ENCODE assay signal across 25 cellular contexts in the genomic region with DNA sequence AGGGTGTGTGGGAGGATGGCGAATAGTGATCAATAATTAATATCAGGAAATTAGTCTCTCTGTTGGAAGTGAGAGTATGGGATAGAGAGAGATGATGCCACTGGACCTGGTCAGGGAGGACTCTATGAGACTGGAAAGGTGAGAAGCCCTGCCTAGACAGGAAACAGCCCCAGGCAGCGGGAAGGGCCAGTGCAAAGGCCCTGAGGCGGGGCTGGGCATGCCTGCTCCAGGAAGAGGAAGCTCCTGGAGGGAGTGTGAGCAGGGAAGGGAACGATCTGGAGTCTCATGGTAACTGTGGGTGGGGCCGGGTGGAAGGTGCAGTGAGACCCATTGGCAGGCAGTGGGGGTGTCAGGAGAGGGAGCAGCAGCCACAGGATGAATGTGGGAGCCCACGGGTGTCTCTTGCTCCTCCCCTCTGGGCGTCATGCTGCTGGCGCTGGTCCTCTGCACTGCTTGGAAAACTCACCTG. TPM values are rescaled to one million over a fixed set of nuclear protein-coding genes. Genes with fewer than 3 reads are reported as not detected.
DNase-seq lines count a peak whose midpoint lies in the region; ATAC-seq and TF ChIP-seq lines count a peak whose summit lies in the region.
"Had no signal": no experiment of that assay in that cellular context is flagged by ENCODE, and none has a peak within 500 bp of the region (broad histone marks: within the 10 kb centered on the region; RNA-seq: fewer than 3 reads in every experiment).

No MANE protein-coding gene starts in this region.

- TF ChIP-seq CTCF in mammary epithelial cell (conservative IDR thresholded peaks at IDR 0.05 in 1 of 2, IDR thresholded peaks at IDR 0.05 in 1 of 2; ENCODE audit: extremely low read depth in 1 of 2, insufficient read depth in 1 of 2, low read depth in 1 of 2, low read length in 2 of 2) = no peak
- TF ChIP-seq CTCF in psoas muscle (IDR thresholded peaks at IDR 0.05) = no peak

- peaks cover 10 to 11% of the 10 kb centered on the region in 2 donors for H3K4me1 Mint-ChIP-seq in immature natural killer cell

- H3K9ac ChIP-seq in mammary epithelial cell (ENCODE audit: insufficient read depth, low read length) = no peak overlapping the region
- no peak overlapping the region for H3K9ac ChIP-seq in trophoblast cell (ENCODE audit: low read length)

- dilution Hi-C loops in mammary epithelial cell (cut with HindIII; ENCODE audit: low sequenced_read_pairs) = no loop called here

- no peak overlapping the region for H4K12ac ChIP-seq in trophoblast cell (ENCODE audit: low read depth, low read length)

- H4K8ac ChIP-seq in trophoblast cell (ENCODE audit: low read depth, low read length) = no peak overlapping the region

- H3K4me2 ChIP-seq in mammary epithelial cell (ENCODE audit: insufficient read depth, low read depth, low read length) (no peak overlapping the region), trophoblast cell (ENCODE audit: low read length) (no peak overlapping the region)

- H3K4me3 Mint-ChIP-seq in immature natural killer cell = peak overlapping the region in 4 of 5 donors; percentile 35 to 65 (median 48)
- H3K4me3 Mint-ChIP-seq: activated naive CD8-positive, alpha-beta T cell treated with anti-CD3 and anti-CD28 coated beads, Interleukin-2, amount 10 ng/mL, durations not matched to agents 7 days and 5 days; CD4-positive, CD25-positive, alpha-beta regulatory T cell; stimulated activated naive B cell treated with anti-CD40 and anti-IgM and Interleukin-4, amounts not matched to agents 10 μg/mL and 1 μg/mL and 100 μg/mL, for 72 hours had no signal

- no peak overlapping the region for H2BK5ac ChIP-seq in trophoblast cell (ENCODE audit: low read depth, low read length, poor library complexity)

- H3K27ac Mint-ChIP-seq in immature natural killer cell = no peak overlapping the region
- H3K27ac Mint-ChIP-seq: activated naive CD8-positive, alpha-beta T cell treated with anti-CD3 and anti-CD28 coated beads, Interleukin-2, amount 10 ng/mL, durations not matched to agents 7 days and 5 days; stimulated activated naive B cell treated with anti-CD40 and anti-IgM and Interleukin-4, amounts not matched to agents 10 μg/mL and 1 μg/mL and 100 μg/mL, for 72 hours had no signal

- H3K36me3 Mint-ChIP-seq in immature natural killer cell = no peaks in the 10 kb centered on the region
- H3K36me3 Mint-ChIP-seq: activated naive CD8-positive, alpha-beta T cell treated with anti-CD3 and anti-CD28 coated beads, Interleukin-2, amount 10 ng/mL, durations not matched to agents 7 days and 5 days; CD4-positive, CD25-positive, alpha-beta regulatory T cell; stimulated activated naive B cell treated with anti-CD40 and anti-IgM and Interleukin-4, amounts not matched to agents 10 μg/mL and 1 μg/mL and 100 μg/mL, for 72 hours had no signal

- H3K27me3 ChIP-seq in mammary epithelial cell (ENCODE audit: insufficient read depth, low read length) = no peaks in the 10 kb centered on the region
- no peaks in the 10 kb centered on the region for H3K27me3 ChIP-seq in trophoblast cell (ENCODE audit: insufficient read depth, low read length)
- no peaks in the 10 kb centered on the region for H3K27me3 ChIP-seq in psoas muscle (ENCODE audit: insufficient read depth in 3 of 3, low read length in 2 of 3)
- H3K27me3 ChIP-seq: ascending aorta had no signal

- WGBS in mammary epithelial cell (ENCODE audit: low coverage, missing lambda C conversion rate) = 56% methylated on average over 6 of the region's 8 CpGs
- WGBS in trophoblast cell (ENCODE audit: extremely low coverage, insufficient coverage, insufficient read length) = no CpG with 5 or more reads among the region's 8 CpGs
- WGBS in psoas muscle, 3 donors = 86 to 87% (median 86%) methylated on average over 8 of the region's 8 CpGs

- no peak overlapping the region for H2AK5ac ChIP-seq in trophoblast cell (ENCODE audit: low read length)

- DNase-seq in LoVo (ENCODE audit: low spot score) = peak; percentile 22
- no peak for DNase-seq in mammary epithelial cell
- no peak for DNase-seq in immature natural killer cell
- DNase-seq in trophoblast cell = peak; percentile 31 to 71
- no peak for DNase-seq in psoas muscle
- DNase-seq in activated CD4-positive, CD25-positive, alpha-beta regulatory T cell treated with anti-CD3 and anti-CD28 coated beads, Interleukin-2, amount 50 U/mL, for 72 hours = no peak
- no peak for DNase-seq in activated gamma-delta T cell treated with Interleukin-2 at 50 U/mL for 16 hours
- DNase-seq: activated effector memory CD4-positive, alpha-beta T cell treated with anti-CD3 and anti-CD28 coated beads, Interleukin-2, amount 50 U/mL, for 16 hours; activated naive CD8-positive, alpha-beta T cell treated with anti-CD3 and anti-CD28 coated beads, Interleukin-2, amount 10 ng/mL, durations not matched to agents 7 days and 5 days; activated T-cell treated with anti-CD3 and anti-CD28 coated beads for 4 hours; caudate nucleus; CD4-positive, CD25-positive, alpha-beta regulatory T cell; NCI-H1048; NCI-H187 treated with DMSO at 0.1 percent for 48 hours; NCI-H524 treated with DMSO at 0.1 percent for 48 hours; stimulated activated CD4-positive, alpha-beta T cell treated with anti-CD3 and anti-CD28 coated beads, Interleukin-15, amount 100 ng/mL, for 24 hours; stimulated activated naive B cell treated with anti-CD40 and anti-IgM and Interleukin-4, amounts not matched to agents 10 μg/mL and 1 μg/mL and 100 μg/mL, for 72 hours had no signal

- peaks cover 40% of the 10 kb centered on the region for H3K4me1 ChIP-seq in mammary epithelial cell (ENCODE audit: insufficient read depth, low read length)
- H3K4me1 ChIP-seq in trophoblast cell (ENCODE audit: control insufficient read depth in 1 of 2, insufficient read depth in 2 of 2, low read length in 2 of 2) = peaks cover 24 to 26% of the 10 kb centered on the region in 2 experiments
- H3K4me1 ChIP-seq in psoas muscle = peaks cover 50% of the 10 kb centered on the region

- H3K9me3 ChIP-seq in mammary epithelial cell (replicated peaks; ENCODE audit: insufficient read depth, low read length) = no peaks in the 10 kb centered on the region
- peaks cover 3% of the 10 kb centered on the region for H3K9me3 ChIP-seq in trophoblast cell (ENCODE audit: insufficient read depth, low read depth, low read length)
- no peaks in the 10 kb centered on the region for H3K9me3 ChIP-seq in psoas muscle
- H3K9me3 ChIP-seq: ascending aorta, prostate gland had no signal

- no peak overlapping the region for H2BK12ac ChIP-seq in trophoblast cell (ENCODE audit: low read length)

- no peak overlapping the region for H3K4ac ChIP-seq in trophoblast cell (ENCODE audit: low read depth, low read length)

- H3K79me1 ChIP-seq in trophoblast cell (ENCODE audit: low read length) = peaks cover 7% of the 10 kb centered on the region

- no peak overlapping the region for H4K91ac ChIP-seq in trophoblast cell (ENCODE audit: low read depth, low read length)

- no TSS peak for BruUV-seq in mammary epithelial cell (replicated peaks; lab: Mats Ljungman, UMichigan)

- H3K4me3 ChIP-seq in mammary epithelial cell (replicated peaks in 1 of 3; ENCODE audit: insufficient read depth in 1 of 3, low read depth in 2 of 3, low read length in 3 of 3) = no peak overlapping the region
- H3K4me3 ChIP-seq in trophoblast cell (ENCODE audit: low read depth, low read length) = no peak overlapping the region
- no peak overlapping the region for H3K4me3 ChIP-seq in psoas muscle
- H3K4me3 ChIP-seq: ascending aorta, GM12878, prostate gland had no signal

- H3K79me2 ChIP-seq in mammary epithelial cell (ENCODE audit: insufficient read depth, low read length) = peaks cover 31% of the 10 kb centered on the region
- H3K79me2 ChIP-seq in trophoblast cell (ENCODE audit: control insufficient read depth, insufficient read depth, low read length, poor library complexity) = peaks cover 7% of the 10 kb centered on the region

- H2BK120ac ChIP-seq in trophoblast cell (ENCODE audit: insufficient read depth, low read length, poor library complexity) = no peak overlapping the region

- intact Hi-C loops in mammary epithelial cell (cut with micrococcal nuclease) (no loop called here), psoas muscle (cut with DNase I) (loop anchor here in 1 of 2 donors (5.0 to 10.0 kb wide), 2 partner anchors 277 to 485 kb away; a partner anchor contains a TSS)

- H3K23ac ChIP-seq in trophoblast cell (ENCODE audit: low read length) = no peak overlapping the region

- H3K36me3 ChIP-seq in mammary epithelial cell (ENCODE audit: insufficient read depth, low read length) (peaks cover 5% of the 10 kb centered on the region), trophoblast cell (ENCODE audit: control insufficient read depth in 1 of 2, insufficient read depth in 2 of 2, low read length in 2 of 2) (peaks cover 0 to 4% of the 10 kb centered on the region in 2 experiments), psoas muscle (ENCODE audit: insufficient read depth in 1 of 2, low read depth in 1 of 2) (no peaks in the 10 kb centered on the region)
- H3K36me3 ChIP-seq: prostate gland had no signal

- CTCF ChIA-PET in mammary epithelial cell (lab: Charles Lee; ENCODE audit: low non-redundant PET) = no interaction called here

- in situ Hi-C loops in mammary epithelial cell (cut with MboI; ENCODE audit: low sequenced_read_pairs in 2 of 2) = loop anchor here in 1 of 2 donors (25.0 kb wide), 1 partner anchor 1252 kb away; no protein-coding TSS in a partner anchor

- H3K18ac ChIP-seq in trophoblast cell (ENCODE audit: low read length) = no peak overlapping the region

- no peak overlapping the region for H3K14ac ChIP-seq in trophoblast cell (ENCODE audit: low read length)

- peaks cover 0 to 6% (median 2%) of the 10 kb centered on the region in 3 donors for H3K27me3 Mint-ChIP-seq in immature natural killer cell (ENCODE audit: low read depth in 3 of 3)

- peak overlapping the region; percentile 66 for H2AFZ ChIP-seq in mammary epithelial cell (ENCODE audit: low read depth, low read length)
- no peak overlapping the region for H2AFZ ChIP-seq in trophoblast cell (ENCODE audit: insufficient read depth, low read length, poor library complexity)

- no peak overlapping the region for H3K27ac ChIP-seq in mammary epithelial cell (ENCODE audit: insufficient read depth, low read depth, low read length)
- H3K27ac ChIP-seq in trophoblast cell (ENCODE audit: low read depth, low read length) = no peak overlapping the region
- no peak overlapping the region for H3K27ac ChIP-seq in psoas muscle
- H3K27ac ChIP-seq: prostate gland had no signal

- no peaks in the 10 kb centered on the region for H3K9me3 Mint-ChIP-seq in immature natural killer cell
- H3K9me3 Mint-ChIP-seq: activated naive CD8-positive, alpha-beta T cell treated with anti-CD3 and anti-CD28 coated beads, Interleukin-2, amount 10 ng/mL, durations not matched to agents 7 days and 5 days; CD4-positive, CD25-positive, alpha-beta regulatory T cell had no signal

- no peak for ATAC-seq in psoas muscle
- ATAC-seq: GM12878; stimulated activated naive B cell treated with anti-CD40 and anti-IgM and Interleukin-4, amounts not matched to agents 10 μg/mL and 1 μg/mL and 100 μg/mL, for 72 hours had no signal

- no peaks in the 10 kb centered on the region for H4K20me1 ChIP-seq in mammary epithelial cell (ENCODE audit: insufficient read depth, low read length)

RNA-seq across cellular contexts. Expression of a gene that starts 1.8 kb away (rescaled TPM):
- total RNA-seq in mammary epithelial cell = 100 to 1,000 TPM; 158 to 380 TPM
- 340 TPM for polyA plus RNA-seq in mammary epithelial cell
- polyA minus RNA-seq in mammary epithelial cell = 272 TPM
- polyA plus RNA-seq in immature natural killer cell = 100 to 1,000 TPM in 2 of 3 donors, 10 to 100 TPM in 1; 60.0 to 290 (median 289) TPM
- 166 and 167 TPM in 2 replicates for polyA plus RNA-seq in trophoblast cell (2013)
- total RNA-seq in psoas muscle = 100 to 1,000 TPM; 422 to 713 (median 508) TPM
- polyA plus RNA-seq in psoas muscle = 100 to 1,000 TPM; 374 to 415 (median 394) TPM

RNA-seq across cellular contexts. Expression of a gene that starts 33.8 kb away (rescaled TPM):
- total RNA-seq in mammary epithelial cell = not detected
- polyA plus RNA-seq in mammary epithelial cell = not detected
- polyA minus RNA-seq in mammary epithelial cell = not detected
- not detected for polyA plus RNA-seq in immature natural killer cell
- not detected in 2 replicates for polyA plus RNA-seq in trophoblast cell (2013)
- total RNA-seq in psoas muscle = not detected
- not detected for polyA plus RNA-seq in psoas muscle
- total RNA-seq: activated naive CD8-positive, alpha-beta T cell treated with anti-CD3 and anti-CD28 coated beads, Interleukin-2, amount 10 ng/mL, durations not matched to agents 7 days and 5 days; ascending aorta; CD4-positive, CD25-positive, alpha-beta regulatory T cell; dermis microvascular lymphatic vessel endothelial cell; GM12878; LHCN-M2; prostate gland; T-helper 1 cell treated with Interleukin-12 subunit alpha and Interleukin-12 subunit beta and Interleukin-4 antibody, amounts not matched to agents 30 ng/mL and 1 ng/mL, for 36 hours; urinary bladder had no signal
- polyA plus RNA-seq: CD4-positive, CD25-positive, alpha-beta regulatory T cell; GM12878; urinary bladder had no signal

RNA-seq across cellular contexts. Expression of a gene that starts 49.3 kb away (rescaled TPM):
- total RNA-seq in mammary epithelial cell (not detected), psoas muscle (not detected)
- polyA plus RNA-seq in mammary epithelial cell (not detected), immature natural killer cell (not detected), psoas muscle (not detected)
- polyA minus RNA-seq in mammary epithelial cell = not detected
- 3.1 and 3.7 TPM in 2 replicates for polyA plus RNA-seq in trophoblast cell (2013)
- total RNA-seq: activated naive CD8-positive, alpha-beta T cell treated with anti-CD3 and anti-CD28 coated beads, Interleukin-2, amount 10 ng/mL, durations not matched to agents 7 days and 5 days; ascending aorta; CD4-positive, CD25-positive, alpha-beta regulatory T cell; dermis microvascular lymphatic vessel endothelial cell; GM12878; LHCN-M2; lung microvascular endothelial cell; T-helper 1 cell treated with Interleukin-12 subunit alpha and Interleukin-12 subunit beta and Interleukin-4 antibody, amounts not matched to agents 30 ng/mL and 1 ng/mL, for 36 hours; urinary bladder had no signal
- polyA plus RNA-seq: CD4-positive, CD25-positive, alpha-beta regulatory T cell; GM12878; urinary bladder had no signal

Comparison
In these comparisons a context has a peak if more than half of its experiments do, and no peak if none do; other contexts are left out.
1. DNase-seq: peak in LoVo (single experiment) and trophoblast cell (2 of 2); none in mammary epithelial cell (single experiment), immature natural killer cell (0 of 3), psoas muscle (0 of 2), activated CD4-positive, CD25-positive, alpha-beta regulatory T cell treated with anti-CD3 and anti-CD28 coated beads, Interleukin-2, amount 50 U/mL, for 72 hours (single experiment) and activated gamma-delta T cell treated with Interleukin-2 at 50 U/mL for 16 hours (single experiment).